Comparison of ENCODE assay signal across 22 cellular contexts in the genomic region with DNA sequence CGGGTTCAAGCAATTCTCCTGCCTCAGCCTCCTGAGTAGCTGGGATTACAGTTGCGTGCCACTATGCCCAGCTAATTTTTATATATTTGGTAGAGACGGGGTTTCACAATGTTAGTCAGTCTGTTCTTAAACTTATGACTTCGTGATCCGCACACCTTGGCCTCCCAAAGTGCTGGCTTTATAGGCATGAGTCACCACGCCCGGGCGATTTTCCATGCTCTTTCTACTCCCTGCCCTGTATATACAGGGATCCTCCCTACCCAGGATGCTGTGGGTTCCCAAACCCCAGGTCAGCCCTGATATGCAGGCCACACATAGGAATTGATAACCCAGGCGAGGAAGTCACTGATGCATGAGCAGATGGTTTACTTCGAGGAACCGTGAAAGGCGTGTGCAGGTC. TPM values are rescaled to one million over a fixed set of nuclear protein-coding genes. Genes with fewer than 3 reads are reported as not detected.
DNase-seq lines count a peak whose midpoint lies in the region; TF ChIP-seq lines count a peak whose summit lies in the region.
"Had no signal": no experiment of that assay in that cellular context is flagged by ENCODE, and none has a peak within 500 bp of the region (broad histone marks: within the 10 kb centered on the region; RNA-seq: fewer than 3 reads in every experiment).

No MANE protein-coding gene starts in this region.

- no peak overlapping the region for H3K9ac ChIP-seq in neural progenitor cell
- H3K9ac ChIP-seq: GM23248 had no signal

- no peak overlapping the region for H3K4me3 ChIP-seq in MG63
- no peak overlapping the region for H3K4me3 ChIP-seq in neural progenitor cell
- H3K4me3 ChIP-seq: GM23248 had no signal

- H2AFZ ChIP-seq in neural progenitor cell (replicated peaks): no peak overlapping the region
- H2AFZ ChIP-seq: GM23248 had no signal

- peak; percentile 56 for DNase-seq in A172 (ENCODE audit: low spot score)
- DNase-seq in HT-29 (ENCODE audit: low spot score): peak; percentile 11
- peak; percentile 56 for DNase-seq in MG63
- DNase-seq in RPMI7951 (ENCODE audit: low read depth): peak; percentile 51
- DNase-seq in activated T-helper 1 cell treated with anti-CD3 and anti-CD28 coated beads, Interleukin-12 subunit alpha, Interleukin-12 subunit beta, Interleukin-2, Interleukin-4 antibody, amounts not matched to agents 30 ng/mL and 10 ng/mL and 1 ng/mL, durations not matched to agents 14 hours and 24 hours and 36 hours (ENCODE audit: low spot score): no peak
- no peak for DNase-seq in dedifferentiated amniotic fluid mesenchymal stem cell (ENCODE audit: extremely low spot score)
- DNase-seq in AG08396 (ENCODE audit: low spot score): no peak
- no peak for DNase-seq in neural progenitor cell (ENCODE audit: low spot score)
- DNase-seq: 8988T; BE2C; C1 segment of cervical spinal cord; CD4-positive, CD25-positive, alpha-beta regulatory T cell; CD8-positive, alpha-beta memory T cell; COR-L47; DMS 273 treated with DMSO at 0.1 percent for 48 hours; DMS53; DND-41; GDM1; GM23248; HCEC 1CT had no signal

- H4K20me1 ChIP-seq in neural progenitor cell (ENCODE audit: low read depth): no peaks in the 10 kb centered on the region

- no peaks in the 10 kb centered on the region for H3F3A ChIP-seq in neural progenitor cell (ENCODE audit: low read depth)

- no peak overlapping the region for H3K4me2 ChIP-seq in neural progenitor cell

- H3K36me3 Mint-ChIP-seq in activated T-helper 1 cell treated with anti-CD3 and anti-CD28 coated beads, Interleukin-12 subunit alpha, Interleukin-12 subunit beta, Interleukin-2, Interleukin-4 antibody, amounts not matched to agents 30 ng/mL and 10 ng/mL and 1 ng/mL, durations not matched to agents 14 hours and 24 hours and 36 hours (ENCODE audit: low read depth): no peaks in the 10 kb centered on the region
- no peaks in the 10 kb centered on the region for H3K36me3 Mint-ChIP-seq in neural progenitor cell
- H3K36me3 Mint-ChIP-seq: CD4-positive, CD25-positive, alpha-beta regulatory T cell; CD8-positive, alpha-beta memory T cell had no signal

- H3K9me3 ChIP-seq in MG63 (no peaks in the 10 kb centered on the region), neural progenitor cell (ENCODE audit: low read depth) (no peaks in the 10 kb centered on the region)
- H3K9me3 ChIP-seq: BE2C had no signal

- no peak overlapping the region for H3K27ac Mint-ChIP-seq in activated T-helper 1 cell treated with anti-CD3 and anti-CD28 coated beads, Interleukin-12 subunit alpha, Interleukin-12 subunit beta, Interleukin-2, Interleukin-4 antibody, amounts not matched to agents 30 ng/mL and 10 ng/mL and 1 ng/mL, durations not matched to agents 14 hours and 24 hours and 36 hours
- H3K27ac Mint-ChIP-seq in neural progenitor cell: no peak overlapping the region
- H3K27ac Mint-ChIP-seq: CD4-positive, CD25-positive, alpha-beta regulatory T cell; CD8-positive, alpha-beta memory T cell had no signal

- H3K27me3 Mint-ChIP-seq in activated T-helper 1 cell treated with anti-CD3 and anti-CD28 coated beads, Interleukin-12 subunit alpha, Interleukin-12 subunit beta, Interleukin-2, Interleukin-4 antibody, amounts not matched to agents 30 ng/mL and 10 ng/mL and 1 ng/mL, durations not matched to agents 14 hours and 24 hours and 36 hours (ENCODE audit: insufficient read depth): no peaks in the 10 kb centered on the region
- peaks cover 12% of the 10 kb centered on the region for H3K27me3 Mint-ChIP-seq in neural progenitor cell (ENCODE audit: insufficient read depth, low read depth)
- H3K27me3 Mint-ChIP-seq: CD4-positive, CD25-positive, alpha-beta regulatory T cell had no signal

- no peak for TF ChIP-seq CTCF in neural progenitor cell (IDR thresholded peaks at IDR 0.05)

- no peaks in the 10 kb centered on the region for H3K4me1 ChIP-seq in neural progenitor cell
- H3K4me1 ChIP-seq: BE2C had no signal

- H3K4me3 Mint-ChIP-seq in activated T-helper 1 cell treated with anti-CD3 and anti-CD28 coated beads, Interleukin-12 subunit alpha, Interleukin-12 subunit beta, Interleukin-2, Interleukin-4 antibody, amounts not matched to agents 30 ng/mL and 10 ng/mL and 1 ng/mL, durations not matched to agents 14 hours and 24 hours and 36 hours: no peak overlapping the region
- no peak overlapping the region for H3K4me3 Mint-ChIP-seq in neural progenitor cell
- H3K4me3 Mint-ChIP-seq: CD4-positive, CD25-positive, alpha-beta regulatory T cell; CD8-positive, alpha-beta memory T cell had no signal

- H3K4me1 Mint-ChIP-seq in activated T-helper 1 cell treated with anti-CD3 and anti-CD28 coated beads, Interleukin-12 subunit alpha, Interleukin-12 subunit beta, Interleukin-2, Interleukin-4 antibody, amounts not matched to agents 30 ng/mL and 10 ng/mL and 1 ng/mL, durations not matched to agents 14 hours and 24 hours and 36 hours (ENCODE audit: low read depth): no peaks in the 10 kb centered on the region
- no peaks in the 10 kb centered on the region for H3K4me1 Mint-ChIP-seq in neural progenitor cell
- H3K4me1 Mint-ChIP-seq: CD4-positive, CD25-positive, alpha-beta regulatory T cell; CD8-positive, alpha-beta memory T cell had no signal

- H3K79me2 ChIP-seq in neural progenitor cell (ENCODE audit: low read depth): no peaks in the 10 kb centered on the region

- no peaks in the 10 kb centered on the region for H3K27me3 ChIP-seq in MG63
- H3K27me3 ChIP-seq in neural progenitor cell: no peaks in the 10 kb centered on the region
- H3K27me3 ChIP-seq: BE2C had no signal

- H3K27ac ChIP-seq in neural progenitor cell: no peak overlapping the region
- H3K27ac ChIP-seq: GM23248, HL-60 had no signal

- no peaks in the 10 kb centered on the region for H3K36me3 ChIP-seq in MG63
- H3K36me3 ChIP-seq in neural progenitor cell: no peaks in the 10 kb centered on the region
- H3K36me3 ChIP-seq: BE2C had no signal

- no peaks in the 10 kb centered on the region for H3K9me3 Mint-ChIP-seq in activated T-helper 1 cell treated with anti-CD3 and anti-CD28 coated beads, Interleukin-12 subunit alpha, Interleukin-12 subunit beta, Interleukin-2, Interleukin-4 antibody, amounts not matched to agents 30 ng/mL and 10 ng/mL and 1 ng/mL, durations not matched to agents 14 hours and 24 hours and 36 hours
- H3K9me3 Mint-ChIP-seq in neural progenitor cell: peaks cover 10% of the 10 kb centered on the region
- H3K9me3 Mint-ChIP-seq: CD8-positive, alpha-beta memory T cell had no signal

- intact Hi-C loops in activated T-helper 1 cell treated with anti-CD3 and anti-CD28 coated beads, Interleukin-12 subunit alpha, Interleukin-12 subunit beta, Interleukin-2, Interleukin-4 antibody, amounts not matched to agents 30 ng/mL and 10 ng/mL and 1 ng/mL, durations not matched to agents 14 hours and 24 hours and 36 hours (cut with micrococcal nuclease): no loop called here

RNA-seq across cellular contexts. Expression of a gene that starts 31.3 kb away (rescaled TPM):
- not detected in 2 replicates for total RNA-seq in A172 (2014; rRNA removed; shearing (Covaris generic))
- total RNA-seq in HT-29 (2014; rRNA removed; shearing (Covaris generic)): not detected in 2 replicates
- not detected in 2 replicates for total RNA-seq in MG63 (2014; rRNA removed; shearing (Covaris generic); ENCODE audit: low replicate concordance)
- total RNA-seq in RPMI7951 (2014; rRNA removed; shearing (Covaris generic)): not detected in 2 replicates
- not detected in 2 replicates for total RNA-seq in activated T-helper 1 cell treated with anti-CD3 and anti-CD28 coated beads, Interleukin-12 subunit alpha, Interleukin-12 subunit beta, Interleukin-2, Interleukin-4 antibody, amounts not matched to agents 30 ng/mL and 10 ng/mL and 1 ng/mL, durations not matched to agents 14 hours and 24 hours and 36 hours
- not detected in 2 replicates for total RNA-seq in neural progenitor cell (ENCODE audit: low replicate concordance)
- total RNA-seq: CD4-positive, CD25-positive, alpha-beta regulatory T cell; CD8-positive, alpha-beta memory T cell; GM23248; HepG2 had no signal

RNA-seq across cellular contexts. Expression of a gene that starts 34.8 kb away (rescaled TPM):
- not detected in 2 replicates for total RNA-seq in A172 (2014; rRNA removed; shearing (Covaris generic))
- total RNA-seq in HT-29 (2014; rRNA removed; shearing (Covaris generic)): not detected in 2 replicates
- not detected in 2 replicates for total RNA-seq in MG63 (2014; rRNA removed; shearing (Covaris generic); ENCODE audit: low replicate concordance)
- not detected in 2 replicates for total RNA-seq in RPMI7951 (2014; rRNA removed; shearing (Covaris generic))
- total RNA-seq in activated T-helper 1 cell treated with anti-CD3 and anti-CD28 coated beads, Interleukin-12 subunit alpha, Interleukin-12 subunit beta, Interleukin-2, Interleukin-4 antibody, amounts not matched to agents 30 ng/mL and 10 ng/mL and 1 ng/mL, durations not matched to agents 14 hours and 24 hours and 36 hours: not detected in 2 replicates
- total RNA-seq in neural progenitor cell (ENCODE audit: low replicate concordance): not detected in 2 replicates
- total RNA-seq: CD4-positive, CD25-positive, alpha-beta regulatory T cell; CD8-positive, alpha-beta memory T cell; GM23248; HepG2 had no signal

Comparison
In these comparisons a context has a peak if more than half of its experiments do, and no peak if none do; other contexts are left out.
1. DNase-seq: peak in A172 (single experiment), HT-29 (single experiment), MG63 (single experiment) and RPMI7951 (single experiment); none in activated T-helper 1 cell treated with anti-CD3 and anti-CD28 coated beads, Interleukin-12 subunit alpha, Interleukin-12 subunit beta, Interleukin-2, Interleukin-4 antibody, amounts not matched to agents 30 ng/mL and 10 ng/mL and 1 ng/mL, durations not matched to agents 14 hours and 24 hours and 36 hours (single experiment), dedifferentiated amniotic fluid mesenchymal stem cell (single experiment), AG08396 (single experiment) and neural progenitor cell (single experiment).